8 cellular contexts compared by ENCODE assay signal in genomic region chr17:42679001-42679491, GRCh38. TPM values are rescaled to one million over a fixed set of nuclear protein-coding genes. Genes with fewer than 3 reads are reported as not detected.
DNase-seq lines count a peak whose midpoint lies in the region; ATAC-seq and TF ChIP-seq lines count a peak whose summit lies in the region.

No MANE protein-coding gene starts in this region.

- peak; percentile 7 for TF ChIP-seq EP300 in esophagus muscularis mucosa (IDR thresholded peaks at IDR 0.05)

- no peak for ATAC-seq in GM21515 (IDR thresholded peaks at IDR 0.05; ENCODE audit: unreplicated experiment)

- DNase-seq in activated CD4-positive, alpha-beta T cell treated with anti-CD3 and anti-CD28 coated beads for 48 hours, result peak; percentile 49
- no peak for DNase-seq in activated CD4-positive, alpha-beta T cell treated with anti-CD3 and anti-CD28 coated beads, Interleukin-2, amount 50 U/mL, for 4 hours
- peak; percentile 43 for DNase-seq in NCI-H2107 (lab: John Stamatoyannopoulos, UW)
- DNase-seq in activated CD4-positive, alpha-beta T cell treated with anti-CD3 and anti-CD28 coated beads, Interleukin-2, amount 50 U/mL, for 48 hours, result peak; percentile 46 to 52
- no peak for DNase-seq in esophagus muscularis mucosa (ENCODE audit: extremely low spot score)
- DNase-seq in AG08395 (ENCODE audit: low spot score), result no peak

- H3K27ac ChIP-seq in esophagus muscularis mucosa (replicated peaks in 1 of 4) (peak overlapping the region; percentile 96 to 99 (median 98)), neutrophil (peak overlapping the region; percentile 73)

- H3K36me3 ChIP-seq in esophagus muscularis mucosa, result no peaks in the 10 kb centered on the region
- no peaks in the 10 kb centered on the region for H3K36me3 ChIP-seq in neutrophil

- TF ChIP-seq POLR2A in esophagus muscularis mucosa (IDR thresholded peaks at IDR 0.05; ENCODE audit: low read depth), result no peak

- H3K9me3 ChIP-seq in esophagus muscularis mucosa (no peaks in the 10 kb centered on the region), neutrophil (no peaks in the 10 kb centered on the region)

- H3K4me1 ChIP-seq in esophagus muscularis mucosa, result peaks cover 73 to 90% (median 88%) of the 10 kb centered on the region in 4 donors
- peaks cover 69 to 79% of the 10 kb centered on the region in 2 experiments for H3K4me1 ChIP-seq in neutrophil (ENCODE audit: control insufficient read depth in 1 of 2, insufficient read depth in 1 of 2, low read depth in 1 of 2, low read length in 1 of 2)

- peak overlapping the region; percentile 77 to 93 (median 88) for H3K4me3 ChIP-seq in esophagus muscularis mucosa
- peak overlapping the region; percentile 75 to 80 for H3K4me3 ChIP-seq in neutrophil (ENCODE audit: low read depth in 1 of 2, low read length in 1 of 2)

- no peak for TF ChIP-seq CTCF in esophagus muscularis mucosa (IDR thresholded peaks at IDR 0.05)
- TF ChIP-seq CTCF in neutrophil (IDR thresholded peaks at IDR 0.05), result no peak

- 13% methylated on average over 6 of the region's 16 CpGs for WGBS in esophagus muscularis mucosa

- intact Hi-C loops in esophagus muscularis mucosa (cut with DNase I), result loop anchor here (2.0 kb wide), 2 partner anchors 70 to 100 kb away; partner anchors contain the start of genes RETREG3 and TUBG1

- H3K27me3 ChIP-seq in esophagus muscularis mucosa (no peaks in the 10 kb centered on the region), neutrophil (peaks cover 72% of the 10 kb centered on the region)

RNA-seq across cellular contexts. Expression of gene PLEKHH3, which starts 2.3 kb away (rescaled TPM):
- 10 to 100 TPM; 20.3 to 41.2 (median 27.3) TPM for total RNA-seq in esophagus muscularis mucosa

RNA-seq across cellular contexts. Expression of gene CCR10, which starts 2.6 kb away (rescaled TPM):
- 1 to 10 TPM; 2.9 to 8.4 (median 3.7) TPM for total RNA-seq in esophagus muscularis mucosa

RNA-seq across cellular contexts. Expression of gene CNTNAP1, which starts 3.3 kb away (rescaled TPM):
- 10 to 100 TPM in 1 of 4 donors, 1 to 10 TPM in 3; 4.7 to 13.2 (median 6.2) TPM for total RNA-seq in esophagus muscularis mucosa

RNA-seq across cellular contexts. Expression of gene TUBG2, which starts 20.0 kb away (rescaled TPM):
- 10 to 100 TPM; 25.3 to 40.2 (median 38.1) TPM for total RNA-seq in esophagus muscularis mucosa

Comparison
In these comparisons a context has a peak if more than half of its experiments do, and no peak if none do; other contexts are left out.
1. DNase-seq: peak in activated CD4-positive, alpha-beta T cell treated with anti-CD3 and anti-CD28 coated beads for 48 hours (single experiment), NCI-H2107 (single experiment) and activated CD4-positive, alpha-beta T cell treated with anti-CD3 and anti-CD28 coated beads, Interleukin-2, amount 50 U/mL, for 48 hours (2 of 2); none in activated CD4-positive, alpha-beta T cell treated with anti-CD3 and anti-CD28 coated beads, Interleukin-2, amount 50 U/mL, for 4 hours (0 of 2), esophagus muscularis mucosa (single experiment) and AG08395 (single experiment).